In the genomic region with DNA sequence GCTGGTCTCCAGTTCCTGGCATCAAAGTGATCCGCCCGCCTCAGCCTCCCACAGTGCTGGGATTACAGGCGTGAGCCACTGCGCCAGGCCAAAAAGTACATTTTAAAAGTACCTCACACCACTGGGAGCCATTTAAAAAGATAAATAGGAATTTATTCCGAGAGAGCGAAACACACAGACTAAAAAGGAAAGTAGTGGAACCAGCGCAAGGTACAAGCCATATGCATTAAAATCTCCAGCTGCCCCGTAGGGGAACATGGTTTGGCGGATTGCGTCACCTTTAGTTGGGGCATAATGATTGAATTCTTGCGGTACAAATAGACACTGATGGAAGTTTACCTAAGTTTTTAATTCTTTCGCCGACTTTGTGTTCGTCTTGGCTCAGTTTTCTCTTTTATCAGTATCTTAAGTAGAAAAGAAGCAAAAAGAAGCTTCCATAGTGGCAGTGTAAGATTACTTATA, we compare ENCODE assay signal across 12 cellular contexts. TPM values are rescaled to one million over a fixed set of nuclear protein-coding genes. Genes with fewer than 3 reads are reported as not detected.
DNase-seq lines count a peak whose midpoint lies in the region; ATAC-seq, FAIRE-seq and TF ChIP-seq lines count a peak whose summit lies in the region.
"Had no signal": no experiment of that assay in that cellular context is flagged by ENCODE, and none has a peak within 500 bp of the region (broad histone marks: within the 10 kb centered on the region; RNA-seq: fewer than 3 reads in every experiment).

No MANE protein-coding gene starts in this region.

- H3K9ac ChIP-seq in HepG2 (ENCODE audit: insufficient read depth, low read depth, low read length) (no peak overlapping the region), iPS-20b (ENCODE audit: low read depth, low read length) (no peak overlapping the region), Karpas-422 (ENCODE audit: low read length) (no peak overlapping the region)

- H3K27ac ChIP-seq in HepG2 (ENCODE audit: extremely low read length, insufficient read depth, low read length) (no peak overlapping the region), right lobe of liver (no peak overlapping the region), iPS-20b (ENCODE audit: low read length) (no peak overlapping the region), Karpas-422 (ENCODE audit: low read length) (no peak overlapping the region)

- H3K9me3 Mint-ChIP-seq in activated B cell treated with CpG ODN at 0.5 μM for 24 hours: peaks cover 3% of the 10 kb centered on the region

- H3K79me2 ChIP-seq in HepG2 (ENCODE audit: insufficient read depth, low read length) (no peaks in the 10 kb centered on the region), Karpas-422 (ENCODE audit: low read length) (no peaks in the 10 kb centered on the region)

- DNase-seq in HepG2 (ENCODE audit: low spot score) (no peak), right lobe of liver (no peak), activated B cell treated with CpG ODN at 0.5 μM for 24 hours (no peak), NCI-H146 treated with DMSO at 0.1 percent for 48 hours (lab: John Stamatoyannopoulos, UW; ENCODE audit: unreplicated experiment) (no peak), NCI-H2227 (lab: John Stamatoyannopoulos, UW; ENCODE audit: unreplicated experiment) (no peak), Karpas-422 (no peak)
- DNase-seq in activated effector memory CD4-positive, alpha-beta T cell treated with anti-CD3 and anti-CD28 coated beads, Interleukin-2, amount 50 U/mL, for 16 hours: no peak
- DNase-seq: DMS 273 treated with DMSO at 0.1 percent for 48 hours, NCI-H1436 had no signal

- no peak for TF ChIP-seq POLR2A in HepG2 (IDR thresholded peaks at IDR 0.05; ENCODE audit: insufficient read depth in 1 of 2, low read depth in 2 of 2, low read length in 2 of 2)
- no peak for TF ChIP-seq POLR2A in right lobe of liver (IDR thresholded peaks at IDR 0.05)

- CTCF ChIA-PET in HepG2 (lab: Yijun Ruan, JAX; ENCODE audit: low intra/inter-chr PET ratio, low total read pairs) (no interaction called here), activated B cell treated with CpG ODN at 0.5 μM for 24 hours (lab: Charles Lee) (interaction anchor here (0.9 to 2.1 kb wide), 2 partner anchors 14 to 276 kb away, joined by 3 to 5 read pairs; no protein-coding TSS in a partner anchor)

- H3K36me3 ChIP-seq in HepG2 (replicated peaks in 1 of 2; ENCODE audit: control insufficient read depth in 1 of 2, insufficient read depth in 2 of 2, low read length in 2 of 2): no peaks in the 10 kb centered on the region
- H3K36me3 ChIP-seq in right lobe of liver: no peaks in the 10 kb centered on the region
- no peaks in the 10 kb centered on the region for H3K36me3 ChIP-seq in iPS-20b (ENCODE audit: insufficient read depth, low read depth, low read length)
- no peaks in the 10 kb centered on the region for H3K36me3 ChIP-seq in Karpas-422 (ENCODE audit: insufficient read depth, low read length)

- no peak overlapping the region for H3K27ac Mint-ChIP-seq in activated B cell treated with CpG ODN at 0.5 μM for 24 hours

- TF ChIP-seq EP300 in HepG2 (IDR thresholded peaks at IDR 0.05; ENCODE audit: low read depth in 2 of 2, low read length in 2 of 2) (no peak), HepG2 (CRISPR knock-in tag; IDR thresholded peaks at IDR 0.05; ENCODE audit: borderline replicate concordance) (no peak)

- H3K9me2 ChIP-seq in Karpas-422 (replicated peaks; ENCODE audit: insufficient read depth, low read length): no peaks in the 10 kb centered on the region

- H3K27me3 ChIP-seq in HepG2 (ENCODE audit: control insufficient read depth in 1 of 2, insufficient read depth in 2 of 2, low read length in 2 of 2): peaks cover 4 to 29% of the 10 kb centered on the region in 2 experiments
- peaks cover 0 to 13% of the 10 kb centered on the region in 2 donors for H3K27me3 ChIP-seq in right lobe of liver
- H3K27me3 ChIP-seq in iPS-20b (ENCODE audit: insufficient read depth, low read length): peaks cover 54% of the 10 kb centered on the region
- H3K27me3 ChIP-seq in Karpas-422 (ENCODE audit: low read length): no peaks in the 10 kb centered on the region

- intact Hi-C loops in HepG2 (cut with micrococcal nuclease; ENCODE audit: unreplicated experiment): loop anchor here (5.0 kb wide), 1 partner anchor 105 kb away; no protein-coding TSS in a partner anchor
- intact Hi-C loops in right lobe of liver (cut with DNase I): no loop called here
- intact Hi-C loops in activated B cell treated with CpG ODN at 0.5 μM for 24 hours (cut with micrococcal nuclease): loop anchor here (5.0 to 10.0 kb wide), 3 partner anchors 110 to 385 kb away; a partner anchor contains a TSS

- 0 out of 6 replicates have a peak overlapping the region, but pooled peaks of 1 of the 3 experiments have one; percentile 82 for H3K4me3 ChIP-seq in HepG2 (replicated peaks in 1 of 3; ENCODE audit: insufficient read depth in 1 of 3, low read depth in 2 of 3, low read length in 3 of 3)
- H3K4me3 ChIP-seq in right lobe of liver: peak overlapping the region in 1 of 3 donors; percentile 60
- H3K4me3 ChIP-seq in iPS-20b (ENCODE audit: low read length): peak overlapping the region; percentile 75; the same call in 1 of the 2 replicates
- no peak overlapping the region for H3K4me3 ChIP-seq in Karpas-422 (ENCODE audit: low read length)

- TF ChIP-seq CTCF in HepG2 (CRISPR knock-in tag; IDR thresholded peaks at IDR 0.05) (no peak), right lobe of liver (IDR thresholded peaks at IDR 0.05) (no peak), activated B cell treated with CpG ODN at 0.5 μM for 24 hours (IDR thresholded peaks at IDR 0.05) (no peak)

- TF ChIP-seq RAD21 in HepG2 (CRISPR knock-in tag; IDR thresholded peaks at IDR 0.05): no peak

- no peaks in the 10 kb centered on the region for H3K36me3 Mint-ChIP-seq in activated B cell treated with CpG ODN at 0.5 μM for 24 hours (ENCODE audit: low read depth)

- 57% methylated on average over 14 of the region's 14 CpGs for WGBS in HepG2 (ENCODE audit: low lambda C conversion rate)
- 64% methylated on average over 14 of the region's 14 CpGs for WGBS in right lobe of liver (ENCODE audit: insufficient coverage, low coverage, low lambda C conversion rate, missing lambda C conversion rate)

- ATAC-seq in HepG2 (no peak), right lobe of liver (no peak), activated B cell treated with CpG ODN at 0.5 μM for 24 hours (ENCODE audit: low read depth) (no peak)

- H2AFZ ChIP-seq in HepG2 (ENCODE audit: low read length) (no peak overlapping the region), Karpas-422 (ENCODE audit: low read length) (no peak overlapping the region)

- in situ Hi-C loops in HepG2 (cut with HindIII; ENCODE audit: extremely low pct_ligation_motif_present, low pct_unique_long_range_greater_than_20kb): no loop called here

- peaks cover 13% of the 10 kb centered on the region for H3K4me1 Mint-ChIP-seq in activated B cell treated with CpG ODN at 0.5 μM for 24 hours

- peaks cover 13% of the 10 kb centered on the region for H3K4me1 ChIP-seq in HepG2 (ENCODE audit: insufficient read depth, low read length)
- H3K4me1 ChIP-seq in right lobe of liver: peaks cover 0 to 5% (median 0%) of the 10 kb centered on the region in 4 donors
- H3K4me1 ChIP-seq in iPS-20b (ENCODE audit: insufficient read depth, low read length): no peaks in the 10 kb centered on the region
- no peaks in the 10 kb centered on the region for H3K4me1 ChIP-seq in Karpas-422 (ENCODE audit: low read length)

- FAIRE-seq in HepG2 (lab: Jason Lieb, UNC): no peak
- FAIRE-seq: islet of Langerhans had no signal

- peak overlapping the region; percentile 99; the same call in 1 of the 2 replicates for H3K4me2 ChIP-seq in HepG2 (ENCODE audit: low read depth, low read length)
- no peak overlapping the region for H3K4me2 ChIP-seq in Karpas-422 (ENCODE audit: low read depth, low read length, poor library complexity, severe bottlenecking)

- no peaks in the 10 kb centered on the region; the same call in 1 of the 2 replicates for H4K20me1 ChIP-seq in HepG2 (ENCODE audit: insufficient read depth, low read length)
- no peaks in the 10 kb centered on the region for H4K20me1 ChIP-seq in Karpas-422 (ENCODE audit: insufficient read depth, low read depth, low read length)

- peaks cover 25% of the 10 kb centered on the region for H3K27me3 Mint-ChIP-seq in activated B cell treated with CpG ODN at 0.5 μM for 24 hours

- no peaks in the 10 kb centered on the region for H3K9me3 ChIP-seq in HepG2 (ENCODE audit: low read length)
- no peaks in the 10 kb centered on the region for H3K9me3 ChIP-seq in right lobe of liver
- H3K9me3 ChIP-seq in iPS-20b (ENCODE audit: insufficient read depth, low read depth, low read length): no peaks in the 10 kb centered on the region
- no peaks in the 10 kb centered on the region for H3K9me3 ChIP-seq in Karpas-422 (ENCODE audit: low read length)

- H3K4me3 Mint-ChIP-seq in activated B cell treated with CpG ODN at 0.5 μM for 24 hours: peak overlapping the region; percentile 73

- BruUV-seq in HepG2 (replicated peaks; lab: Mats Ljungman, UMichigan): no TSS peak

- POLR2A ChIA-PET in HepG2 (lab: Yijun Ruan, JAX) (no interaction called here), activated B cell treated with CpG ODN at 0.5 μM for 24 hours (lab: Charles Lee) (no interaction called here)

RNA-seq across cellular contexts. Expression of a gene that starts 1.3 kb away (rescaled TPM):
- total RNA-seq in HepG2 (2016; rRNA removed; fragmentation: Illumina TruSeq; extraction: Trizol): not detected in 2 replicates
- total RNA-seq in HepG2 (2016; cell fraction: cytosol; rRNA removed; fragmentation: Illumina TruSeq; extraction: Trizol; ENCODE audit: low read depth): not detected in 2 replicates
- total RNA-seq in HepG2 (2016; cell fraction: insoluble cytoplasmic fraction; rRNA removed; fragmentation: Illumina TruSeq; extraction: Trizol): not detected in 2 replicates
- total RNA-seq in HepG2 (2016; cell fraction: membrane; rRNA removed; fragmentation: Illumina TruSeq; extraction: Trizol): not detected in 2 replicates
- total RNA-seq in HepG2 (2016; cell fraction: nucleus; rRNA removed; fragmentation: Illumina TruSeq; extraction: Trizol): not detected in 2 replicates
- not detected in 2 replicates for polyA plus RNA-seq in HepG2 (2011; rRNA removed)
- polyA plus RNA-seq in HepG2 (2011; cell fraction: cytosol; rRNA removed): not detected in 2 replicates
- polyA plus RNA-seq in HepG2 (2011; cell fraction: nucleus; rRNA removed): not detected in 2 replicates
- not detected in 2 replicates for polyA plus RNA-seq in HepG2 (2012)
- polyA plus RNA-seq in HepG2 (2016; cell fraction: cytosol; fragmentation: Illumina TruSeq; extraction: Trizol; ENCODE audit: low read depth): not detected in 2 replicates
- polyA plus RNA-seq in HepG2 (2016; cell fraction: insoluble cytoplasmic fraction; fragmentation: Illumina TruSeq; extraction: Trizol; ENCODE audit: low read depth): not detected in 2 replicates
- polyA plus RNA-seq in HepG2 (2016; cell fraction: membrane; fragmentation: Illumina TruSeq; extraction: Trizol; ENCODE audit: low read depth): not detected in 2 replicates
- not detected in 2 replicates for polyA plus RNA-seq in HepG2 (2016; cell fraction: nucleus; fragmentation: Illumina TruSeq; extraction: Trizol; ENCODE audit: insufficient read depth, low read depth)
- polyA minus RNA-seq in HepG2 (2011; rRNA and poly(A)+ RNA removed; ENCODE audit: low replicate concordance): not detected in 2 replicates
- polyA minus RNA-seq in HepG2 (2011; cell fraction: cytosol; rRNA and poly(A)+ RNA removed): not detected in 2 replicates
- not detected in 2 replicates for polyA minus RNA-seq in HepG2 (2011; cell fraction: nucleus; rRNA and poly(A)+ RNA removed)
- not detected for total RNA-seq in right lobe of liver
- not detected in 2 replicates for total RNA-seq in activated B cell treated with CpG ODN at 0.5 μM for 24 hours
- total RNA-seq in Karpas-422 (2014; rRNA removed; shearing (Covaris generic); ENCODE audit: low replicate concordance): not detected in 2 replicates
- total RNA-seq: endothelial cell of umbilical vein had no signal

RNA-seq across cellular contexts. Expression of a gene that starts 23.9 kb away (rescaled TPM):
- total RNA-seq in HepG2 (2016; rRNA removed; fragmentation: Illumina TruSeq; extraction: Trizol) (0.20 TPM in 2 replicates), right lobe of liver (under 1 TPM in 1 of 6 experiments, not detected in 5; 0.19 TPM), activated B cell treated with CpG ODN at 0.5 μM for 24 hours (not detected in 2 replicates)
- total RNA-seq in HepG2 (2016; cell fraction: cytosol; rRNA removed; fragmentation: Illumina TruSeq; extraction: Trizol; ENCODE audit: low read depth): 0.18 TPM in 1 of 2 replicates, not detected in the other
- total RNA-seq in HepG2 (2016; cell fraction: insoluble cytoplasmic fraction; rRNA removed; fragmentation: Illumina TruSeq; extraction: Trizol): 0.18 and 0.19 TPM in 2 replicates
- total RNA-seq in HepG2 (2016; cell fraction: membrane; rRNA removed; fragmentation: Illumina TruSeq; extraction: Trizol): 0.31 and 0.34 TPM in 2 replicates
- not detected in 2 replicates for total RNA-seq in HepG2 (2016; cell fraction: nucleus; rRNA removed; fragmentation: Illumina TruSeq; extraction: Trizol)
- polyA plus RNA-seq in HepG2 (2011; rRNA removed): 0.91 and 1.2 TPM in 2 replicates
- 0.55 and 0.68 TPM in 2 replicates for polyA plus RNA-seq in HepG2 (2011; cell fraction: cytosol; rRNA removed)
- polyA plus RNA-seq in HepG2 (2011; cell fraction: nucleus; rRNA removed): 1.9 and 2.2 TPM in 2 replicates
- 0.51 and 1.0 TPM in 2 replicates for polyA plus RNA-seq in HepG2 (2012)
- polyA plus RNA-seq in HepG2 (2016; cell fraction: cytosol; fragmentation: Illumina TruSeq; extraction: Trizol; ENCODE audit: low read depth): 0.15 and 0.26 TPM in 2 replicates
- polyA plus RNA-seq in HepG2 (2016; cell fraction: insoluble cytoplasmic fraction; fragmentation: Illumina TruSeq; extraction: Trizol; ENCODE audit: low read depth): 0.14 and 0.45 TPM in 2 replicates
- 0.18 and 0.36 TPM in 2 replicates for polyA plus RNA-seq in HepG2 (2016; cell fraction: membrane; fragmentation: Illumina TruSeq; extraction: Trizol; ENCODE audit: low read depth)
- not detected in 2 replicates for polyA plus RNA-seq in HepG2 (2016; cell fraction: nucleus; fragmentation: Illumina TruSeq; extraction: Trizol; ENCODE audit: insufficient read depth, low read depth)
- 0.14 TPM in 1 of 2 replicates, not detected in the other for polyA minus RNA-seq in HepG2 (2011; rRNA and poly(A)+ RNA removed; ENCODE audit: low replicate concordance)
- not detected in 2 replicates for polyA minus RNA-seq in HepG2 (2011; cell fraction: cytosol; rRNA and poly(A)+ RNA removed)
- polyA minus RNA-seq in HepG2 (2011; cell fraction: nucleus; rRNA and poly(A)+ RNA removed): 0.77 and 0.87 TPM in 2 replicates
- not detected in 2 replicates for total RNA-seq in Karpas-422 (2014; rRNA removed; shearing (Covaris generic); ENCODE audit: low replicate concordance)
- total RNA-seq: endothelial cell of umbilical vein had no signal
- polyA plus RNA-seq: endothelial cell of umbilical vein had no signal

RNA-seq across cellular contexts. Expression of a gene that starts 38.9 kb away (rescaled TPM):
- total RNA-seq in HepG2 (2016; rRNA removed; fragmentation: Illumina TruSeq; extraction: Trizol) (0.09 TPM in 1 of 2 replicates, not detected in the other), right lobe of liver (under 1 TPM; 0.11 to 0.61 (median 0.12) TPM), activated B cell treated with CpG ODN at 0.5 μM for 24 hours (0.86 and 1.0 TPM in 2 replicates)
- total RNA-seq in HepG2 (2016; cell fraction: cytosol; rRNA removed; fragmentation: Illumina TruSeq; extraction: Trizol; ENCODE audit: low read depth): not detected in 2 replicates
- 0.04 TPM in 1 of 2 replicates, not detected in the other for total RNA-seq in HepG2 (2016; cell fraction: insoluble cytoplasmic fraction; rRNA removed; fragmentation: Illumina TruSeq; extraction: Trizol)
- 0.03 TPM in 1 of 2 replicates, not detected in the other for total RNA-seq in HepG2 (2016; cell fraction: membrane; rRNA removed; fragmentation: Illumina TruSeq; extraction: Trizol)
- 0.06 TPM in 2 replicates for total RNA-seq in HepG2 (2016; cell fraction: nucleus; rRNA removed; fragmentation: Illumina TruSeq; extraction: Trizol)
- not detected in 2 replicates for polyA plus RNA-seq in HepG2 (2011; rRNA removed)
- polyA plus RNA-seq in HepG2 (2011; cell fraction: cytosol; rRNA removed): not detected in 2 replicates
- polyA plus RNA-seq in HepG2 (2011; cell fraction: nucleus; rRNA removed): 0.02 TPM in 1 of 2 replicates, not detected in the other
- not detected in 2 replicates for polyA plus RNA-seq in HepG2 (2012)
- not detected in 2 replicates for polyA plus RNA-seq in HepG2 (2016; cell fraction: cytosol; fragmentation: Illumina TruSeq; extraction: Trizol; ENCODE audit: low read depth)
- polyA plus RNA-seq in HepG2 (2016; cell fraction: insoluble cytoplasmic fraction; fragmentation: Illumina TruSeq; extraction: Trizol; ENCODE audit: low read depth): not detected in 2 replicates
- not detected in 2 replicates for polyA plus RNA-seq in HepG2 (2016; cell fraction: membrane; fragmentation: Illumina TruSeq; extraction: Trizol; ENCODE audit: low read depth)
- 0.12 TPM in 1 of 2 replicates, not detected in the other for polyA plus RNA-seq in HepG2 (2016; cell fraction: nucleus; fragmentation: Illumina TruSeq; extraction: Trizol; ENCODE audit: insufficient read depth, low read depth)
- polyA minus RNA-seq in HepG2 (2011; rRNA and poly(A)+ RNA removed; ENCODE audit: low replicate concordance): 0.02 and 0.10 TPM in 2 replicates
- polyA minus RNA-seq in HepG2 (2011; cell fraction: cytosol; rRNA and poly(A)+ RNA removed): not detected in 2 replicates
- polyA minus RNA-seq in HepG2 (2011; cell fraction: nucleus; rRNA and poly(A)+ RNA removed): not detected in 2 replicates
- total RNA-seq in Karpas-422 (2014; rRNA removed; shearing (Covaris generic); ENCODE audit: low replicate concordance): 0.93 and 1.4 TPM in 2 replicates

RNA-seq across cellular contexts. Expression of a gene that starts 42.4 kb away (rescaled TPM):
- total RNA-seq in HepG2 (2016; rRNA removed; fragmentation: Illumina TruSeq; extraction: Trizol) (2.9 and 4.7 TPM in 2 replicates), right lobe of liver (1 to 10 TPM in 4 of 6 experiments, under 1 TPM in 2; 0.37 to 2.8 (median 1.8) TPM), activated B cell treated with CpG ODN at 0.5 μM for 24 hours (0.20 TPM in 1 of 2 replicates, not detected in the other)
- total RNA-seq in HepG2 (2016; cell fraction: cytosol; rRNA removed; fragmentation: Illumina TruSeq; extraction: Trizol; ENCODE audit: low read depth): 3.3 and 3.9 TPM in 2 replicates
- total RNA-seq in HepG2 (2016; cell fraction: insoluble cytoplasmic fraction; rRNA removed; fragmentation: Illumina TruSeq; extraction: Trizol): 2.5 and 4.3 TPM in 2 replicates
- 4.5 and 5.1 TPM in 2 replicates for total RNA-seq in HepG2 (2016; cell fraction: membrane; rRNA removed; fragmentation: Illumina TruSeq; extraction: Trizol)
- 3.5 and 6.3 TPM in 2 replicates for total RNA-seq in HepG2 (2016; cell fraction: nucleus; rRNA removed; fragmentation: Illumina TruSeq; extraction: Trizol)
- polyA plus RNA-seq in HepG2 (2011; rRNA removed): 18.4 and 25.0 TPM in 2 replicates
- 10.2 and 16.1 TPM in 2 replicates for polyA plus RNA-seq in HepG2 (2011; cell fraction: cytosol; rRNA removed)
- 136 and 155 TPM in 2 replicates for polyA plus RNA-seq in HepG2 (2011; cell fraction: nucleus; rRNA removed)
- 12.7 and 14.7 TPM in 2 replicates for polyA plus RNA-seq in HepG2 (2012)
- 3.3 and 4.2 TPM in 2 replicates for polyA plus RNA-seq in HepG2 (2016; cell fraction: cytosol; fragmentation: Illumina TruSeq; extraction: Trizol; ENCODE audit: low read depth)
- 2.6 and 2.9 TPM in 2 replicates for polyA plus RNA-seq in HepG2 (2016; cell fraction: insoluble cytoplasmic fraction; fragmentation: Illumina TruSeq; extraction: Trizol; ENCODE audit: low read depth)
- polyA plus RNA-seq in HepG2 (2016; cell fraction: membrane; fragmentation: Illumina TruSeq; extraction: Trizol; ENCODE audit: low read depth): 4.2 and 5.6 TPM in 2 replicates
- polyA plus RNA-seq in HepG2 (2016; cell fraction: nucleus; fragmentation: Illumina TruSeq; extraction: Trizol; ENCODE audit: insufficient read depth, low read depth): 11.6 and 13.1 TPM in 2 replicates
- polyA minus RNA-seq in HepG2 (2011; rRNA and poly(A)+ RNA removed; ENCODE audit: low replicate concordance): 11.3 TPM in 1 of 2 replicates, not detected in the other
- polyA minus RNA-seq in HepG2 (2011; cell fraction: cytosol; rRNA and poly(A)+ RNA removed): 5.0 and 6.8 TPM in 2 replicates
- 12.4 and 13.4 TPM in 2 replicates for polyA minus RNA-seq in HepG2 (2011; cell fraction: nucleus; rRNA and poly(A)+ RNA removed)
- total RNA-seq in Karpas-422 (2014; rRNA removed; shearing (Covaris generic); ENCODE audit: low replicate concordance): not detected in 2 replicates

Comparison
In these comparisons a context has a peak if more than half of its experiments do, and no peak if none do; other contexts are left out.
1. intact Hi-C loops: an anchor here in HepG2 (5.0 kb wide) and activated B cell treated with CpG ODN at 0.5 μM for 24 hours (5.0 to 10.0 kb wide); none called in right lobe of liver.